18 cellular contexts compared by ENCODE assay signal in genomic region chr4:88675543-88675942, GRCh38.
"Had no signal": no experiment of that assay in that cellular context is flagged by ENCODE, and none has a peak within 500 bp of the region (broad histone marks: within the 10 kb centered on the region; RNA-seq: fewer than 3 reads in every experiment).

No MANE protein-coding gene starts in this region.

- H3K27me3 ChIP-seq: colonic mucosa, heart right ventricle, right atrium auricular region, sigmoid colon had no signal

- H3K4me3 ChIP-seq: colonic mucosa, heart right ventricle, right atrium auricular region, sigmoid colon, skin epidermis had no signal

- DNase-seq: colonic mucosa; dermis blood vessel endothelial cell; erythroblast; heart right ventricle; hypothalamus; naive thymus-derived CD4-positive, alpha-beta T cell; nephron progenitor cell; posterior cingulate gyrus; sigmoid colon; stimulated activated CD4-positive, alpha-beta T cell treated with anti-CD3 and anti-CD28 coated beads, Interleukin-2, amount 100 ng/mL, for 24 hours; stimulated activated CD4-positive, alpha-beta T cell treated with anti-CD3 and anti-CD28 coated beads, Interleukin-4, amount 100 ng/mL, for 4 hours; stimulated activated naive CD4-positive, alpha-beta T cell had no signal

- H3K9me3 ChIP-seq: colonic mucosa, heart right ventricle, right atrium auricular region, sigmoid colon had no signal

- H3K27me3 Mint-ChIP-seq: naive thymus-derived CD4-positive, alpha-beta T cell; type B pancreatic cell had no signal

- H3K36me3 ChIP-seq: colonic mucosa had no signal

- H3K27ac ChIP-seq: colonic mucosa, heart right ventricle, right atrium auricular region, sigmoid colon, skin epidermis had no signal

- H3K27ac Mint-ChIP-seq: nephron progenitor cell, type B pancreatic cell had no signal

- H3K9me3 Mint-ChIP-seq: naive thymus-derived CD4-positive, alpha-beta T cell; nephron progenitor cell; type B pancreatic cell had no signal

- H3K4me1 Mint-ChIP-seq: nephron progenitor cell had no signal

- ATAC-seq: heart right ventricle; left lobe of liver; naive thymus-derived CD4-positive, alpha-beta T cell had no signal

- H3K4me3 Mint-ChIP-seq: naive thymus-derived CD4-positive, alpha-beta T cell; nephron progenitor cell; type B pancreatic cell had no signal

- FAIRE-seq: frontal cortex, urothelium cell line had no signal

- H3K4me1 ChIP-seq: colonic mucosa, heart right ventricle, right atrium auricular region, sigmoid colon had no signal
